Comparison of ENCODE assay signal across 16 cellular contexts in the genomic region with DNA sequence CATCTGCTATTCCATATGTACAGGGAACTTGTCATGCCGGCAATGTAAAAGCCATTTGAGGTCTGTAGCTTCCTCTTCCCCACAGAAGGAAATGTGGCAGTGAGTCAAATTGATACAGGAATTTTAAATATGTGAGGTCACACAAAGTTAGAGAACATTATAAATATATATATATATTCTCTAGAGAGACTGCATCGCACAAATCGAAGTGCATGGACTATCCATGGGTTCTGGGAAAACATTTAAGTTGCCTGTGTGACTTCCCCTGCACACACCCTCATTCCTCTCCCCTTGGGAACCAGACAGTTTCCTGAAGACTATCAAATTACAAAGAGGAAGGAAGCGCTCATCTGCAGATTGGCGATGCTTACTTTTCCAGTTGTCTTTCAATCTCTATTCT.
A peak's percentile ranks its signal among the peaks of the same experiment; 100 is the strongest.
DNase-seq lines count a peak whose midpoint lies in the region; ATAC-seq, FAIRE-seq and TF ChIP-seq lines count a peak whose summit lies in the region.
"Had no signal": no experiment of that assay in that cellular context is flagged by ENCODE, and none has a peak within 500 bp of the region (broad histone marks: within the 10 kb centered on the region; RNA-seq: fewer than 3 reads in every experiment).

No MANE protein-coding gene starts in this region.

- no peaks in the 10 kb centered on the region for H3K36me3 ChIP-seq in astrocyte (ENCODE audit: insufficient read depth, low read length)
- H3K36me3 ChIP-seq in HAP-1 (replicated peaks): no peaks in the 10 kb centered on the region
- H3K36me3 ChIP-seq in upper lobe of left lung: no peaks in the 10 kb centered on the region

- H3K9me3 ChIP-seq in astrocyte (ENCODE audit: insufficient read depth, low read depth, low read length) (no peaks in the 10 kb centered on the region), HAP-1 (no peaks in the 10 kb centered on the region), upper lobe of left lung (no peaks in the 10 kb centered on the region)

- ATAC-seq in GM18870 (IDR thresholded peaks at IDR 0.05; ENCODE audit: unreplicated experiment) (no peak), upper lobe of left lung (ENCODE audit: low FRiP score in 2 of 2) (no peak)

- no peaks in the 10 kb centered on the region for H3K9me3 Mint-ChIP-seq in astrocyte (ENCODE audit: unreplicated experiment)

- H3K4me3 ChIP-seq in astrocyte (ENCODE audit: insufficient read depth, low read depth, low read length) (no peak overlapping the region), HAP-1 (no peak overlapping the region), upper lobe of left lung (no peak overlapping the region)

- TF ChIP-seq POLR2A in upper lobe of left lung (IDR thresholded peaks at IDR 0.05): no peak

- no peaks in the 10 kb centered on the region for H3K27me3 Mint-ChIP-seq in astrocyte (ENCODE audit: low read depth, unreplicated experiment)

- TF ChIP-seq EP300 in upper lobe of left lung (IDR thresholded peaks at IDR 0.05): no peak

- H3K4me3 Mint-ChIP-seq in astrocyte (ENCODE audit: unreplicated experiment): no peak overlapping the region
- H3K4me3 Mint-ChIP-seq: naive B cell had no signal

- WGBS in upper lobe of left lung, 2 donors: 31 to 37% methylated on average over 5 of the region's 5 CpGs

- no peak overlapping the region for H2AFZ ChIP-seq in astrocyte (ENCODE audit: low read depth, low read length)

- no peaks in the 10 kb centered on the region for H3K79me2 ChIP-seq in astrocyte (ENCODE audit: insufficient read depth, low read length)

- no peaks in the 10 kb centered on the region for H4K20me1 ChIP-seq in astrocyte (ENCODE audit: insufficient read depth, low read length)

- no peak for TF ChIP-seq CTCF in astrocyte (IDR thresholded peaks at IDR 0.05; ENCODE audit: insufficient read depth, low read depth, low read length)
- TF ChIP-seq CTCF in upper lobe of left lung (IDR thresholded peaks at IDR 0.05): no peak

- H3K27me3 ChIP-seq in astrocyte (ENCODE audit: insufficient read depth, low read length): no peaks in the 10 kb centered on the region
- peaks cover 11% of the 10 kb centered on the region; the same call in 1 of the 2 replicates for H3K27me3 ChIP-seq in HAP-1 (ENCODE audit: low read depth)
- H3K27me3 ChIP-seq in upper lobe of left lung: no peaks in the 10 kb centered on the region

- in situ Hi-C loops in HAP-1 (cut with MboI; ENCODE audit: low sequenced_read_pairs): no loop called here

- peaks cover 32% of the 10 kb centered on the region for H3K4me1 Mint-ChIP-seq in astrocyte (ENCODE audit: low read depth, unreplicated experiment)
- H3K4me1 Mint-ChIP-seq: naive B cell had no signal

- no peak overlapping the region for H3K9ac ChIP-seq in astrocyte (ENCODE audit: low read length)

- H3K27ac ChIP-seq in astrocyte (ENCODE audit: low read depth, low read length): no peak overlapping the region
- no peak overlapping the region for H3K27ac ChIP-seq in upper lobe of left lung

- peak; percentile 60 for DNase-seq in Daoy (ENCODE audit: low read depth)
- peak; percentile 76 for DNase-seq in Kasumi-1 (lab: John Stamatoyannopoulos, UW)
- peak; percentile 36 for DNase-seq in astrocyte (ENCODE audit: low read depth)
- peak; percentile 49 to 57 for DNase-seq in lung microvascular endothelial cell (ENCODE audit: low read depth in 2 of 2)
- no peak for DNase-seq in HAP-1 (ENCODE audit: low spot score in 2 of 2)
- DNase-seq in upper lobe of left lung: no peak
- DNase-seq in NCI-H128 (lab: John Stamatoyannopoulos, UW; ENCODE audit: unreplicated experiment): no peak
- DNase-seq: activated CD4-positive, alpha-beta T cell treated with anti-CD3 and anti-CD28 coated beads for 48 hours; activated naive CD4-positive, alpha-beta T cell treated with Interleukin-2 at 50 U/mL for 16 hours; DMS79 treated with DMSO at 0.1 percent for 48 hours; naive B cell; NCI-H187 treated with DMSO at 0.1 percent for 48 hours; Right ventricle myocardium superior; stimulated activated CD4-positive, alpha-beta T cell treated with anti-CD3 and anti-CD28 coated beads, Interleukin-12 subunit alpha, Interleukin-12 subunit beta, amount 100 ng/mL, for 4 hours had no signal

- FAIRE-seq in astrocyte (lab: Jason Lieb, UNC): no peak
- FAIRE-seq: H1 had no signal

- H3K4me1 ChIP-seq in astrocyte (ENCODE audit: insufficient read depth, low read length): peaks cover 8% of the 10 kb centered on the region
- peaks cover 11% of the 10 kb centered on the region for H3K4me1 ChIP-seq in HAP-1
- no peaks in the 10 kb centered on the region for H3K4me1 ChIP-seq in upper lobe of left lung

- no peaks in the 10 kb centered on the region for H3K36me3 Mint-ChIP-seq in astrocyte (ENCODE audit: low read depth, unreplicated experiment)
- H3K36me3 Mint-ChIP-seq: naive B cell had no signal

- peak overlapping the region; percentile 90 for H3K27ac Mint-ChIP-seq in astrocyte (ENCODE audit: unreplicated experiment)
- H3K27ac Mint-ChIP-seq: naive B cell had no signal

- peak overlapping the region; percentile 46 for H3K4me2 ChIP-seq in astrocyte (ENCODE audit: low read length)

Comparison
In these comparisons a context has a peak if more than half of its experiments do, and no peak if none do; other contexts are left out.
1. DNase-seq: peak in Daoy (single experiment), Kasumi-1 (2 of 2), astrocyte (single experiment) and lung microvascular endothelial cell (2 of 2); none in HAP-1 (0 of 2), upper lobe of left lung (0 of 2) and NCI-H128 (single experiment).